Comparison of ENCODE assay signal across 27 cellular contexts in the genomic region with DNA sequence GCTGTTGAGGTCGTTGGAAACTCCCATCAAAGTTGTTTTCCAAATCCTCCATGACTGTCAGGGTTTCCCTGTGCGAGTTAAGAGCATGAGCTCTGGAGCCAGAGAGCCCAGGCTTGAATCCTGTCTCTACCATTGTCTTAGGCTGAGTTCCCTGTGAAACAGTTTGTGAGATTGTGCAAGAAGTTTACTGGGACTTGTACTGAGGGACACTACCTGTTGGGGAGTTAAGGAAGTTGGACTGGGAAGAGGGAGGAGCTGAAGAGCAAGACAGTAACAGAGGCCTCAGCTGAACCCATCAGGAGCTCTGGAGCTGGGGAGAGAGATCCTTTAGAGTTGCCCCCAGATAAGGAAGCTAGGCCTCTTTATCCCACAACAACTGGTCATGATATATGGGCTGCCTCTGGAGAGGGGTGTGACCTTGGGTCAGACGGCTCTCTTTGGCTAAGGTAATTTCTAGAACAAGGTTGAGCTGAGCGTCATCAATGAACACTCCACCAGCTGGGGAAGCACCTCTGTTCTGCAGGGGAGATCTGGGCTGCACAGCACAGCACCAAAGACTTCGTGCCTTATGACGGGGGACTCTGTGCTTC.
"Had no signal": no experiment of that assay in that cellular context is flagged by ENCODE, and none has a peak within 500 bp of the region (broad histone marks: within the 10 kb centered on the region; RNA-seq: fewer than 3 reads in every experiment).

No MANE protein-coding gene starts in this region.

- H3K27ac Mint-ChIP-seq: activated CD4-positive, alpha-beta T cell treated with anti-CD3 and anti-CD28 coated beads for 36 hours; activated CD8-positive, alpha-beta memory T cell treated with anti-CD3 and anti-CD28 coated beads, Interleukin-2, amount 10 ng/mL, durations not matched to agents 7 days and 5 days; activated CD8-positive, alpha-beta T cell treated with anti-CD3 and anti-CD28 coated beads, Interleukin-2, amount 10 ng/mL, durations not matched to agents 7 days and 5 days; activated T-helper 2 cell treated with anti-CD3 and anti-CD28 coated beads, Interferon-gamma antibody, Interleukin-2, Interleukin-4, amounts not matched to agents 10 μg/mL and 5 μg/mL and 100 μg/mL, durations not matched to agents 14 hours and 24 hours and 36 hours; stimulated activated effector memory CD8-positive, alpha-beta T cell treated with anti-CD3 and anti-CD28 coated beads, Interleukin-12 subunit alpha, Interleukin-12 subunit beta, amount 100 ng/mL, for 72 hours; stimulated activated naive CD8-positive, alpha-beta T cell treated with anti-CD3 and anti-CD28 coated beads, Interleukin-15, amount 100 ng/mL, for 72 hours; T-helper 2 cell treated with Interferon-gamma antibody and Interleukin-4, amounts not matched to agents 5 μg/mL and 100 μg/mL, for 36 hours; type B pancreatic cell had no signal

- H3K27ac ChIP-seq: esophagus muscularis mucosa, foreskin keratinocyte, heart left ventricle, left lung, lower lobe of right lung, right lobe of liver, uterus had no signal

- H3K9me3 ChIP-seq: esophagus muscularis mucosa, heart left ventricle, left lung, lower lobe of right lung, right lobe of liver, uterus had no signal

- DNase-seq: activated CD4-positive, alpha-beta T cell treated with anti-CD3 and anti-CD28 coated beads for 36 hours; activated CD4-positive, CD25-positive, alpha-beta regulatory T cell; activated CD8-positive, alpha-beta memory T cell treated with anti-CD3 and anti-CD28 coated beads, Interleukin-2, amount 10 ng/mL, durations not matched to agents 7 days and 5 days; activated CD8-positive, alpha-beta T cell treated with anti-CD3 and anti-CD28 coated beads, Interleukin-2, amount 10 ng/mL, durations not matched to agents 7 days and 5 days; activated T-cell treated with anti-CD3 and anti-CD28 coated beads, Interleukin-2, amount 50 U/mL, for 48 hours; anterior cingulate cortex; cortex of kidney; foreskin keratinocyte; heart left ventricle; left lung; lower lobe of right lung; mesenchymal stem cell; posterior cingulate gyrus; right lobe of liver; stimulated activated CD4-positive, alpha-beta T cell treated with anti-CD3 and anti-CD28 coated beads, Interleukin-12 subunit alpha, Interleukin-12 subunit beta, amount 100 ng/mL, for 4 hours; stimulated activated CD4-positive, alpha-beta T cell treated with anti-CD3 and anti-CD28 coated beads, Interleukin-4, amount 100 ng/mL, for 24 hours; stimulated activated naive CD8-positive, alpha-beta T cell treated with anti-CD3 and anti-CD28 coated beads, Interleukin-15, amount 100 ng/mL, for 72 hours; substantia nigra; T-helper 1 cell; uterus had no signal

- ATAC-seq: activated CD4-positive, alpha-beta T cell treated with anti-CD3 and anti-CD28 coated beads for 36 hours; activated CD8-positive, alpha-beta memory T cell treated with anti-CD3 and anti-CD28 coated beads, Interleukin-2, amount 10 ng/mL, durations not matched to agents 7 days and 5 days; activated CD8-positive, alpha-beta T cell treated with anti-CD3 and anti-CD28 coated beads, Interleukin-2, amount 10 ng/mL, durations not matched to agents 7 days and 5 days; activated naive CD4-positive, alpha-beta T cell treated with anti-CD3 and anti-CD28 coated beads, Interleukin-2, amount 50 U/mL, for 72 hours; foreskin keratinocyte; heart left ventricle; left lung; lower lobe of right lung; stimulated activated effector memory CD8-positive, alpha-beta T cell treated with anti-CD3 and anti-CD28 coated beads, Interleukin-12 subunit alpha, Interleukin-12 subunit beta, amount 100 ng/mL, for 72 hours; stimulated activated naive CD8-positive, alpha-beta T cell treated with anti-CD3 and anti-CD28 coated beads, Interleukin-15, amount 100 ng/mL, for 72 hours had no signal

- H3K27me3 ChIP-seq: esophagus muscularis mucosa, foreskin keratinocyte, heart left ventricle, left lung, right lobe of liver, uterus had no signal

- H3K9me3 Mint-ChIP-seq: activated T-helper 2 cell treated with anti-CD3 and anti-CD28 coated beads, Interferon-gamma antibody, Interleukin-2, Interleukin-4, amounts not matched to agents 10 μg/mL and 5 μg/mL and 100 μg/mL, durations not matched to agents 14 hours and 24 hours and 36 hours; natural killer cell treated with Interleukin-12 subunit alpha and Interleukin-12 subunit beta and Interleukin-15 and Interleukin-18, amount 100 ng/mL, for 72 hours; stimulated activated effector memory CD8-positive, alpha-beta T cell treated with anti-CD3 and anti-CD28 coated beads, Interleukin-12 subunit alpha, Interleukin-12 subunit beta, amount 100 ng/mL, for 72 hours; stimulated activated naive CD8-positive, alpha-beta T cell treated with anti-CD3 and anti-CD28 coated beads, Interleukin-15, amount 100 ng/mL, for 72 hours; T-helper 2 cell treated with Interferon-gamma antibody and Interleukin-4, amounts not matched to agents 5 μg/mL and 100 μg/mL, for 36 hours; type B pancreatic cell had no signal

- H3K27me3 Mint-ChIP-seq: activated CD8-positive, alpha-beta memory T cell treated with anti-CD3 and anti-CD28 coated beads, Interleukin-2, amount 10 ng/mL, durations not matched to agents 7 days and 5 days; natural killer cell treated with Interleukin-12 subunit alpha and Interleukin-12 subunit beta and Interleukin-15 and Interleukin-18, amount 100 ng/mL, for 72 hours; type B pancreatic cell had no signal

- H3K4me3 Mint-ChIP-seq: activated CD4-positive, alpha-beta T cell treated with anti-CD3 and anti-CD28 coated beads for 36 hours; activated CD8-positive, alpha-beta memory T cell treated with anti-CD3 and anti-CD28 coated beads, Interleukin-2, amount 10 ng/mL, durations not matched to agents 7 days and 5 days; activated CD8-positive, alpha-beta T cell treated with anti-CD3 and anti-CD28 coated beads, Interleukin-2, amount 10 ng/mL, durations not matched to agents 7 days and 5 days; natural killer cell treated with Interleukin-12 subunit alpha and Interleukin-12 subunit beta and Interleukin-15 and Interleukin-18, amount 100 ng/mL, for 72 hours; stimulated activated effector memory CD8-positive, alpha-beta T cell treated with anti-CD3 and anti-CD28 coated beads, Interleukin-12 subunit alpha, Interleukin-12 subunit beta, amount 100 ng/mL, for 72 hours; stimulated activated naive CD8-positive, alpha-beta T cell treated with anti-CD3 and anti-CD28 coated beads, Interleukin-15, amount 100 ng/mL, for 72 hours; T-helper 2 cell treated with Interferon-gamma antibody and Interleukin-4, amounts not matched to agents 5 μg/mL and 100 μg/mL, for 36 hours; type B pancreatic cell had no signal

- H3K4me1 ChIP-seq: esophagus muscularis mucosa, foreskin keratinocyte, left lung, right lobe of liver, uterus had no signal

- H3K4me1 Mint-ChIP-seq: stimulated activated naive CD8-positive, alpha-beta T cell treated with anti-CD3 and anti-CD28 coated beads, Interleukin-15, amount 100 ng/mL, for 72 hours had no signal

- H3K36me3 Mint-ChIP-seq: activated CD8-positive, alpha-beta memory T cell treated with anti-CD3 and anti-CD28 coated beads, Interleukin-2, amount 10 ng/mL, durations not matched to agents 7 days and 5 days; activated naive CD4-positive, alpha-beta T cell treated with anti-CD3 and anti-CD28 coated beads, Interleukin-2, amount 50 U/mL, for 72 hours; natural killer cell treated with Interleukin-12 subunit alpha and Interleukin-12 subunit beta and Interleukin-15 and Interleukin-18, amount 100 ng/mL, for 72 hours; stimulated activated effector memory CD8-positive, alpha-beta T cell treated with anti-CD3 and anti-CD28 coated beads, Interleukin-12 subunit alpha, Interleukin-12 subunit beta, amount 100 ng/mL, for 72 hours; type B pancreatic cell had no signal

- H3K4me3 ChIP-seq: esophagus muscularis mucosa, heart left ventricle, left lung, lower lobe of right lung, right lobe of liver, uterus had no signal

- H3K36me3 ChIP-seq: esophagus muscularis mucosa, heart left ventricle, left lung, lower lobe of right lung, right lobe of liver, uterus had no signal
